11 cellular contexts compared by ENCODE assay signal in the genomic region with DNA sequence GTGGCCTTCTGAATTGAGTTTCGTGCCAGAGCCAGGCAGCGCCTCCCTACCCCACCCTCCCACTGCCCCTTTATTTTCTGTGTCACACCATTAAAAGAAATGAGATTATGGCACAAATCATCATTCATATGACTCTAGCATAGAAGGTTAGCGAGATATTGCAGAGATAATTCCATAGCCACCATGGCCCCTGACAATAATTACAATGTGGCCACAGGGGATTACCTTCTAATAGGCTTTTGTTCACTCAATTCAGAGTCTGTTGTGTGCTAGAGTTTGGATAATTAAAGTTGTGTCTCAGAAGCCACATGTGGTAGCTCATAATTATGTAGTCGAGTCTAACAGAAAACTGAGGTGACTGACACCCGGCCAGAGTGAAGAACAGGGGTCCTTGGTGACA.
"Had no signal": no experiment of that assay in that cellular context is flagged by ENCODE, and none has a peak within 500 bp of the region (broad histone marks: within the 10 kb centered on the region; RNA-seq: fewer than 3 reads in every experiment).

No MANE protein-coding gene starts in this region.

- ATAC-seq: activated CD8-positive, alpha-beta T cell treated with anti-CD3 and anti-CD28 coated beads for 36 hours had no signal

- H3K9me3 Mint-ChIP-seq: activated CD8-positive, alpha-beta T cell treated with anti-CD3 and anti-CD28 coated beads for 36 hours; activated T-helper 1 cell treated with anti-CD3 and anti-CD28 coated beads, Interleukin-12 subunit alpha, Interleukin-12 subunit beta, Interleukin-2, Interleukin-4 antibody, amounts not matched to agents 30 ng/mL and 10 ng/mL and 1 ng/mL, durations not matched to agents 14 hours and 24 hours and 36 hours; neural crest cell had no signal

- H3K4me1 ChIP-seq: parathyroid adenoma had no signal

- H3K27ac Mint-ChIP-seq: activated CD8-positive, alpha-beta T cell treated with anti-CD3 and anti-CD28 coated beads for 36 hours; activated T-helper 1 cell treated with anti-CD3 and anti-CD28 coated beads, Interleukin-12 subunit alpha, Interleukin-12 subunit beta, Interleukin-2, Interleukin-4 antibody, amounts not matched to agents 30 ng/mL and 10 ng/mL and 1 ng/mL, durations not matched to agents 14 hours and 24 hours and 36 hours had no signal

- H3K9ac ChIP-seq: parathyroid adenoma had no signal

- H3K4me3 ChIP-seq: skin epidermis had no signal

- H3K4me3 Mint-ChIP-seq: activated CD8-positive, alpha-beta T cell treated with anti-CD3 and anti-CD28 coated beads for 36 hours; activated T-helper 1 cell treated with anti-CD3 and anti-CD28 coated beads, Interleukin-12 subunit alpha, Interleukin-12 subunit beta, Interleukin-2, Interleukin-4 antibody, amounts not matched to agents 30 ng/mL and 10 ng/mL and 1 ng/mL, durations not matched to agents 14 hours and 24 hours and 36 hours; neural crest cell had no signal

- DNase-seq: activated CD4-positive, alpha-beta T cell treated with anti-CD3 and anti-CD28 coated beads for 4 hours; activated CD8-positive, alpha-beta memory T cell treated with anti-CD3 and anti-CD28 coated beads, Interleukin-2, amount 50 U/mL, for 48 hours; activated CD8-positive, alpha-beta T cell treated with anti-CD3 and anti-CD28 coated beads for 36 hours; activated naive CD4-positive, alpha-beta T cell; aorta; hypothalamus had no signal

- H3K27ac ChIP-seq: parathyroid adenoma, VCaP had no signal
